8 cellular contexts compared by ENCODE assay signal in genomic region chr4:169115897-169116254, GRCh38.
DNase-seq lines count a peak whose midpoint lies in the region; ATAC-seq and TF ChIP-seq lines count a peak whose summit lies in the region.

No MANE protein-coding gene starts in this region.

- ATAC-seq in GM21737 (IDR thresholded peaks at IDR 0.05; ENCODE audit: unreplicated experiment): no peak

- no peaks in the 10 kb centered on the region for H3K9me3 ChIP-seq in prostate gland

- peaks cover 0 to 5% of the 10 kb centered on the region in 2 donors for H3K36me3 ChIP-seq in prostate gland

- intact Hi-C loops in prostate gland (cut with DNase I): no loop called here

- H3K4me3 Mint-ChIP-seq in chondrocyte (ENCODE audit: unreplicated experiment) (peak overlapping the region; percentile 31), nephron progenitor cell (no peak overlapping the region)

- H3K4me3 ChIP-seq in prostate gland: no peak overlapping the region

- H3K4me1 Mint-ChIP-seq in chondrocyte (ENCODE audit: low read depth) (peaks cover 40% of the 10 kb centered on the region), nephron progenitor cell (no peaks in the 10 kb centered on the region)

- H3K36me3 Mint-ChIP-seq in chondrocyte (ENCODE audit: low read depth) (peaks cover 25% of the 10 kb centered on the region), nephron progenitor cell (ENCODE audit: low read depth) (peaks cover 63% of the 10 kb centered on the region)

- H3K27ac Mint-ChIP-seq in chondrocyte (ENCODE audit: unreplicated experiment) (peak overlapping the region; percentile 97), nephron progenitor cell (peak overlapping the region; percentile 75)

- H3K27me3 Mint-ChIP-seq in chondrocyte (ENCODE audit: low read depth): no peaks in the 10 kb centered on the region
- H3K27me3 Mint-ChIP-seq in nephron progenitor cell (ENCODE audit: low read depth, poor library complexity): no peaks in the 10 kb centered on the region

- TF ChIP-seq POLR2A in prostate gland (IDR thresholded peaks at IDR 0.05): no peak

- DNase-seq in ELF-1 (ENCODE audit: low read depth, low spot score) (peak; percentile 12), NAMALWA (ENCODE audit: low spot score) (peak; percentile 6), chondrocyte (ENCODE audit: low spot score) (no peak), nephron progenitor cell (no peak), GM19240 (ENCODE audit: insufficient read length, low spot score) (no peak), prostate gland (ENCODE audit: low spot score) (no peak), AML-193 (lab: John Stamatoyannopoulos, UW) (no peak)

- no peaks in the 10 kb centered on the region for H3K27me3 ChIP-seq in prostate gland (replicated peaks; ENCODE audit: insufficient read depth)

- H3K9me3 Mint-ChIP-seq in chondrocyte (ENCODE audit: low read depth): no peaks in the 10 kb centered on the region
- H3K9me3 Mint-ChIP-seq in nephron progenitor cell: no peaks in the 10 kb centered on the region

- TF ChIP-seq CTCF in chondrocyte (IDR thresholded peaks at IDR 0.05) (peak; percentile 74), nephron progenitor cell (IDR thresholded peaks at IDR 0.05) (no peak), prostate gland (IDR thresholded peaks at IDR 0.05) (peak in 1 of 4 experiments; percentile 32)

- WGBS in prostate gland: 60% methylated on average over 4 of the region's 4 CpGs

- no peaks in the 10 kb centered on the region for H3K4me1 ChIP-seq in prostate gland (replicated peaks)

- no peak overlapping the region for H3K27ac ChIP-seq in prostate gland

Comparison
In these comparisons a context has a peak if more than half of its experiments do, and no peak if none do; other contexts are left out.
1. DNase-seq: peak in ELF-1 (single experiment) and NAMALWA (single experiment); none in chondrocyte (single experiment), nephron progenitor cell (single experiment), GM19240 (single experiment), prostate gland (single experiment) and AML-193 (0 of 2).